In genomic region chr15:96037584-96037983, GRCh38 we compare ENCODE assay signal across 10 cellular contexts.
DNase-seq lines count a peak whose midpoint lies in the region; ATAC-seq, FAIRE-seq and TF ChIP-seq lines count a peak whose summit lies in the region.
"Had no signal": no experiment of that assay in that cellular context is flagged by ENCODE, and none has a peak within 500 bp of the region (broad histone marks: within the 10 kb centered on the region; RNA-seq: fewer than 3 reads in every experiment).

No MANE protein-coding gene starts in this region.

- no peak for TF ChIP-seq POLR2A in GM12891 (IDR thresholded peaks at IDR 0.05; ENCODE audit: low read depth, low read length)
- TF ChIP-seq POLR2A in heart left ventricle (IDR thresholded peaks at IDR 0.05) = no peak

- peak; percentile 82 for FAIRE-seq in GM12891 (lab: Jason Lieb, UNC)

- H3K9me3 ChIP-seq in Caco-2 (no peaks in the 10 kb centered on the region), heart left ventricle (no peaks in the 10 kb centered on the region)

- H3K36me3 Mint-ChIP-seq in effector memory CD8-positive, alpha-beta T cell (ENCODE audit: insufficient read depth) = no peaks in the 10 kb centered on the region
- no peaks in the 10 kb centered on the region for H3K36me3 Mint-ChIP-seq in Caco-2 (ENCODE audit: insufficient read depth, unreplicated experiment)
- H3K36me3 Mint-ChIP-seq: activated naive CD8-positive, alpha-beta T cell treated with anti-CD3 and anti-CD28 coated beads, Interleukin-2, amount 10 ng/mL, durations not matched to agents 7 days and 5 days; WTC11 had no signal

- CTCF ChIA-PET in Caco-2 (lab: Charles Lee) = no interaction called here

- no peak overlapping the region for H3K4me3 ChIP-seq in Caco-2 (ENCODE audit: low read depth, low read length)
- no peak overlapping the region for H3K4me3 ChIP-seq in heart left ventricle

- POLR2A ChIA-PET in Caco-2 (lab: Charles Lee) = interaction anchor here (0.6 kb wide), 1 partner anchor 863 kb away, joined by 4 read pairs; no protein-coding TSS in a partner anchor

- WGBS in heart left ventricle, 4 donors = 85 to 98% (median 90%) methylated on average over 4 of the region's 4 CpGs

- no peak overlapping the region for H3K27ac ChIP-seq in heart left ventricle

- H3K27me3 Mint-ChIP-seq in effector memory CD8-positive, alpha-beta T cell = peaks cover 26 to 42% of the 10 kb centered on the region in 2 donors
- no peaks in the 10 kb centered on the region for H3K27me3 Mint-ChIP-seq in Caco-2 (ENCODE audit: insufficient read depth, unreplicated experiment)

- H3K4me1 Mint-ChIP-seq in effector memory CD8-positive, alpha-beta T cell (ENCODE audit: low read depth in 2 of 2) = peaks cover 2 to 15% of the 10 kb centered on the region in 2 donors
- H3K4me1 Mint-ChIP-seq in Caco-2 (ENCODE audit: low read depth, unreplicated experiment) = no peaks in the 10 kb centered on the region

- TF ChIP-seq CTCF in Caco-2 (IDR thresholded peaks at IDR 0.05; ENCODE audit: insufficient read depth in 1 of 2, low read depth in 1 of 2, low read length in 1 of 2, severe bottlenecking in 1 of 2, unreplicated experiment in 1 of 2) = no peak
- TF ChIP-seq CTCF in heart left ventricle (IDR thresholded peaks at IDR 0.05) = no peak

- BruUV-seq in Caco-2 (replicated peaks; lab: Mats Ljungman, UMichigan) = no TSS peak

- DNase-seq in GM12891 (ENCODE audit: insufficient read length, low spot score) = no peak
- DNase-seq in effector memory CD8-positive, alpha-beta T cell = no peak
- DNase-seq in left lobe of liver (ENCODE audit: low spot score) = no peak
- no peak for DNase-seq in Caco-2
- DNase-seq in heart left ventricle = no peak
- DNase-seq in stimulated activated CD4-positive, alpha-beta T cell treated with anti-CD3 and anti-CD28 coated beads, Interleukin-1b, Interleukin-23, amount 100 ng/mL, for 48 hours = no peak
- DNase-seq: activated naive CD8-positive, alpha-beta T cell treated with anti-CD3 and anti-CD28 coated beads, Interleukin-2, amount 10 ng/mL, durations not matched to agents 7 days and 5 days had no signal

- no peak overlapping the region for H3K4me3 Mint-ChIP-seq in effector memory CD8-positive, alpha-beta T cell
- no peak overlapping the region for H3K4me3 Mint-ChIP-seq in Caco-2 (ENCODE audit: unreplicated experiment)
- H3K4me3 Mint-ChIP-seq: activated naive CD8-positive, alpha-beta T cell treated with anti-CD3 and anti-CD28 coated beads, Interleukin-2, amount 10 ng/mL, durations not matched to agents 7 days and 5 days; WTC11 had no signal

- intact Hi-C loops in Caco-2 (cut with micrococcal nuclease; ENCODE audit: unreplicated experiment) = no loop called here
- intact Hi-C loops in heart left ventricle (cut with DNase I) = no loop called here

- H3K36me3 ChIP-seq in Caco-2 (ENCODE audit: control insufficient read depth, insufficient read depth, low read length) (no peaks in the 10 kb centered on the region), heart left ventricle (no peaks in the 10 kb centered on the region)

- H3K27ac Mint-ChIP-seq in effector memory CD8-positive, alpha-beta T cell = no peak overlapping the region
- no peak overlapping the region for H3K27ac Mint-ChIP-seq in Caco-2 (ENCODE audit: unreplicated experiment)
- H3K27ac Mint-ChIP-seq: activated naive CD8-positive, alpha-beta T cell treated with anti-CD3 and anti-CD28 coated beads, Interleukin-2, amount 10 ng/mL, durations not matched to agents 7 days and 5 days; WTC11 had no signal

- ATAC-seq in GM21619 (IDR thresholded peaks at IDR 0.05; ENCODE audit: unreplicated experiment) = peak; percentile 65
- ATAC-seq in HG03575 (IDR thresholded peaks at IDR 0.05; ENCODE audit: extremely low read depth, insufficient number of reproducible peaks, low FRiP score, unreplicated experiment) = peak; percentile 71
- ATAC-seq in effector memory CD8-positive, alpha-beta T cell (replicated peaks) = peak; percentile 22
- no peak for ATAC-seq in left lobe of liver
- no peak for ATAC-seq in heart left ventricle
- ATAC-seq: WTC11 had no signal

- H3K4me1 ChIP-seq in Caco-2 (peaks cover under 1% of the 10 kb centered on the region; the same call in 1 of the 2 replicates), heart left ventricle (peaks cover 0 to 7% (median 0%) of the 10 kb centered on the region in 12 donors)

- peaks cover 0 to 7% of the 10 kb centered on the region in 2 donors for H3K9me3 Mint-ChIP-seq in effector memory CD8-positive, alpha-beta T cell
- peaks cover 17% of the 10 kb centered on the region for H3K9me3 Mint-ChIP-seq in Caco-2 (ENCODE audit: unreplicated experiment)
- H3K9me3 Mint-ChIP-seq: activated naive CD8-positive, alpha-beta T cell treated with anti-CD3 and anti-CD28 coated beads, Interleukin-2, amount 10 ng/mL, durations not matched to agents 7 days and 5 days; WTC11 had no signal

- H3K27me3 ChIP-seq in Caco-2 (replicated peaks; ENCODE audit: control insufficient read depth, insufficient read depth, low read length) (no peaks in the 10 kb centered on the region), heart left ventricle (no peaks in the 10 kb centered on the region)

TF ChIP-seq in GM12891, 5 proteins besides CTCF, POLR2A, EP300 and RAD21:
- no peak for TF ChIP-seq SPI1 (IDR thresholded peaks at IDR 0.05; ENCODE audit: low read depth, low read length)
- no peak for TF ChIP-seq TAF1 (IDR thresholded peaks at IDR 0.05; ENCODE audit: low read depth, low read length)
- peak; percentile 41; the same call in 1 of the 2 replicates for TF ChIP-seq POU2F2 (IDR thresholded peaks at IDR 0.05; ENCODE audit: low read depth, low read length)
- TF ChIP-seq POLR2AphosphoS5 (IDR thresholded peaks at IDR 0.05; ENCODE audit: low read depth, low read length) = no peak

Comparison
In these comparisons a context has a peak if more than half of its experiments do, and no peak if none do; other contexts are left out.
1. ATAC-seq: peak in GM21619 (single experiment), HG03575 (single experiment) and effector memory CD8-positive, alpha-beta T cell (single experiment); none in left lobe of liver (single experiment) and heart left ventricle (0 of 4).